In genomic region chr11:101692980-101693379, GRCh38 we compare ENCODE assay signal across 25 cellular contexts.
A peak's percentile ranks its signal among the peaks of the same experiment; 100 is the strongest.
DNase-seq lines count a peak whose midpoint lies in the region; ATAC-seq, FAIRE-seq and TF ChIP-seq lines count a peak whose summit lies in the region.
"Had no signal": no experiment of that assay in that cellular context is flagged by ENCODE, and none has a peak within 500 bp of the region (broad histone marks: within the 10 kb centered on the region; RNA-seq: fewer than 3 reads in every experiment).

No MANE protein-coding gene starts in this region.

- no peak for DNase-seq in HepG2 (ENCODE audit: low spot score)
- no peak for DNase-seq in right lobe of liver
- no peak for DNase-seq in K562 (ENCODE audit: extremely low read depth in 1 of 4, low spot score in 3 of 4)
- DNase-seq in activated T-helper 2 cell treated with anti-CD3 and anti-CD28 coated beads, Interferon-gamma antibody, Interleukin-2, Interleukin-4, amounts not matched to agents 10 μg/mL and 5 μg/mL and 100 μg/mL, durations not matched to agents 14 hours and 24 hours and 36 hours (ENCODE audit: low spot score): no peak
- DNase-seq in GM19240 (ENCODE audit: insufficient read length, low spot score): no peak
- DNase-seq: ACHN; BE2C; C1 segment of cervical spinal cord; CD4-positive, alpha-beta memory T cell; CD4-positive, CD25-positive, alpha-beta regulatory T cell; CD8-positive, alpha-beta memory T cell; COR-L47; DMS 273 treated with DMSO at 0.1 percent for 48 hours; DMS153; DMS53; DMS79; DND-41; EL; GDM1 had no signal

- TF ChIP-seq EP300 in HepG2 (IDR thresholded peaks at IDR 0.05; ENCODE audit: low read depth in 2 of 2, low read length in 2 of 2) (no peak), HepG2 (CRISPR knock-in tag; IDR thresholded peaks at IDR 0.05; ENCODE audit: borderline replicate concordance) (no peak), K562 (IDR thresholded peaks at IDR 0.05; ENCODE audit: low read length) (no peak)

- peaks cover 7% of the 10 kb centered on the region for H3K9me3 Mint-ChIP-seq in activated T-helper 2 cell treated with anti-CD3 and anti-CD28 coated beads, Interferon-gamma antibody, Interleukin-2, Interleukin-4, amounts not matched to agents 10 μg/mL and 5 μg/mL and 100 μg/mL, durations not matched to agents 14 hours and 24 hours and 36 hours

- CTCF ChIA-PET in HepG2 (lab: Yijun Ruan, JAX; ENCODE audit: low intra/inter-chr PET ratio, low total read pairs) (no interaction called here), K562 (lab: Yijun Ruan, JAX; ENCODE audit: low intra/inter-chr PET ratio) (no interaction called here)

- no peaks in the 10 kb centered on the region for H3K9me1 ChIP-seq in K562 (ENCODE audit: control insufficient read depth, insufficient read depth, low read length)

- H3K36me3 ChIP-seq in HepG2 (replicated peaks in 1 of 2; ENCODE audit: control insufficient read depth in 1 of 2, insufficient read depth in 2 of 2, low read length in 2 of 2): no peaks in the 10 kb centered on the region
- H3K36me3 ChIP-seq in right lobe of liver: no peaks in the 10 kb centered on the region
- no peaks in the 10 kb centered on the region for H3K36me3 ChIP-seq in K562 (ENCODE audit: control insufficient read depth, insufficient read depth, low read length)
- H3K36me3 ChIP-seq: BE2C, BLaER1 had no signal

- no peak overlapping the region for H3K4me3 Mint-ChIP-seq in activated T-helper 2 cell treated with anti-CD3 and anti-CD28 coated beads, Interferon-gamma antibody, Interleukin-2, Interleukin-4, amounts not matched to agents 10 μg/mL and 5 μg/mL and 100 μg/mL, durations not matched to agents 14 hours and 24 hours and 36 hours (ENCODE audit: low read depth)
- H3K4me3 Mint-ChIP-seq: CD14-positive monocyte; CD4-positive, alpha-beta memory T cell; CD4-positive, CD25-positive, alpha-beta regulatory T cell; CD8-positive, alpha-beta memory T cell had no signal

- TF ChIP-seq RAD21 in HepG2 (CRISPR knock-in tag; IDR thresholded peaks at IDR 0.05) (no peak), K562 (CRISPR knock-in tag; conservative IDR thresholded peaks at IDR 0.05 in 1 of 2, IDR thresholded peaks at IDR 0.05 in 1 of 2) (no peak)

- H3K27ac Mint-ChIP-seq in activated T-helper 2 cell treated with anti-CD3 and anti-CD28 coated beads, Interferon-gamma antibody, Interleukin-2, Interleukin-4, amounts not matched to agents 10 μg/mL and 5 μg/mL and 100 μg/mL, durations not matched to agents 14 hours and 24 hours and 36 hours: no peak overlapping the region
- H3K27ac Mint-ChIP-seq: CD14-positive monocyte; CD4-positive, alpha-beta memory T cell; CD4-positive, CD25-positive, alpha-beta regulatory T cell; CD8-positive, alpha-beta memory T cell had no signal

- H2AFZ ChIP-seq in HepG2 (ENCODE audit: low read length) (no peak overlapping the region), K562 (ENCODE audit: low read depth, low read length) (no peak overlapping the region)

- BruUV-seq in HepG2 (replicated peaks; lab: Mats Ljungman, UMichigan) (no TSS peak), K562 (replicated peaks; lab: Mats Ljungman, UMichigan) (no TSS peak)

- H3K4me2 ChIP-seq in HepG2 (ENCODE audit: low read depth, low read length) (no peak overlapping the region), K562 (ENCODE audit: insufficient read depth, low read length) (no peak overlapping the region)
- H3K4me2 ChIP-seq: BLaER1 had no signal

- WGBS in HepG2 (ENCODE audit: low lambda C conversion rate): 0% methylated on average over 1 of the region's 1 CpG
- WGBS in right lobe of liver (ENCODE audit: insufficient coverage, low coverage, low lambda C conversion rate, missing lambda C conversion rate): 20% methylated on average over 1 of the region's 1 CpG
- WGBS in K562 (ENCODE audit: insufficient coverage, low coverage, missing lambda C conversion rate): 0% methylated on average over 1 of the region's 1 CpG

- no peaks in the 10 kb centered on the region for H3K36me3 Mint-ChIP-seq in activated T-helper 2 cell treated with anti-CD3 and anti-CD28 coated beads, Interferon-gamma antibody, Interleukin-2, Interleukin-4, amounts not matched to agents 10 μg/mL and 5 μg/mL and 100 μg/mL, durations not matched to agents 14 hours and 24 hours and 36 hours (ENCODE audit: low read depth)
- H3K36me3 Mint-ChIP-seq: CD14-positive monocyte; CD4-positive, alpha-beta memory T cell; CD4-positive, CD25-positive, alpha-beta regulatory T cell; CD8-positive, alpha-beta memory T cell had no signal

- H3K9ac ChIP-seq in HepG2 (ENCODE audit: insufficient read depth, low read depth, low read length): no peak overlapping the region
- no peak overlapping the region for H3K9ac ChIP-seq in K562 (ENCODE audit: insufficient read depth in 1 of 2, low read depth in 2 of 2, low read length in 2 of 2)
- H3K9ac ChIP-seq: BLaER1 had no signal

- intact Hi-C loops in HepG2 (cut with micrococcal nuclease; ENCODE audit: unreplicated experiment): no loop called here
- intact Hi-C loops in right lobe of liver (cut with DNase I): no loop called here
- intact Hi-C loops in K562 (cut with micrococcal nuclease): no loop called here
- intact Hi-C loops in activated T-helper 2 cell treated with anti-CD3 and anti-CD28 coated beads, Interferon-gamma antibody, Interleukin-2, Interleukin-4, amounts not matched to agents 10 μg/mL and 5 μg/mL and 100 μg/mL, durations not matched to agents 14 hours and 24 hours and 36 hours (cut with micrococcal nuclease): no loop called here

- no peak for TF ChIP-seq POLR2A in HepG2 (IDR thresholded peaks at IDR 0.05; ENCODE audit: insufficient read depth in 1 of 2, low read depth in 2 of 2, low read length in 2 of 2)
- no peak for TF ChIP-seq POLR2A in right lobe of liver (IDR thresholded peaks at IDR 0.05)
- no peak for TF ChIP-seq POLR2A in K562 (conservative IDR thresholded peaks at IDR 0.05)

- H3K27me3 Mint-ChIP-seq in activated T-helper 2 cell treated with anti-CD3 and anti-CD28 coated beads, Interferon-gamma antibody, Interleukin-2, Interleukin-4, amounts not matched to agents 10 μg/mL and 5 μg/mL and 100 μg/mL, durations not matched to agents 14 hours and 24 hours and 36 hours (ENCODE audit: low read depth): no peaks in the 10 kb centered on the region
- H3K27me3 Mint-ChIP-seq: CD4-positive, alpha-beta memory T cell; CD4-positive, CD25-positive, alpha-beta regulatory T cell; CD8-positive, alpha-beta memory T cell had no signal

- ATAC-seq in HepG2 (no peak), right lobe of liver (no peak), K562 (no peak)
- ATAC-seq: GM12878 had no signal

- H3K27me3 ChIP-seq in HepG2 (ENCODE audit: control insufficient read depth in 1 of 2, insufficient read depth in 2 of 2, low read length in 2 of 2) (no peaks in the 10 kb centered on the region), right lobe of liver (no peaks in the 10 kb centered on the region), K562 (ENCODE audit: control insufficient read depth in 2 of 2, insufficient read depth in 2 of 2, low read length in 2 of 2) (no peaks in the 10 kb centered on the region)
- H3K27me3 ChIP-seq: BE2C, BLaER1 had no signal

- H3K79me2 ChIP-seq in HepG2 (ENCODE audit: insufficient read depth, low read length) (no peaks in the 10 kb centered on the region), K562 (ENCODE audit: control insufficient read depth, insufficient read depth, low read length) (no peaks in the 10 kb centered on the region)

- H4K20me1 ChIP-seq in HepG2 (ENCODE audit: insufficient read depth, low read length) (no peaks in the 10 kb centered on the region), K562 (replicated peaks; ENCODE audit: control insufficient read depth, insufficient read depth, low read length) (no peaks in the 10 kb centered on the region)
- H4K20me1 ChIP-seq: BLaER1 had no signal

- H3K9me3 ChIP-seq in HepG2 (ENCODE audit: low read length): no peaks in the 10 kb centered on the region
- no peaks in the 10 kb centered on the region for H3K9me3 ChIP-seq in right lobe of liver
- H3K9me3 ChIP-seq in K562 (replicated peaks; ENCODE audit: control insufficient read depth, insufficient read depth, low read depth, low read length): no peaks in the 10 kb centered on the region
- H3K9me3 ChIP-seq: BE2C, BLaER1 had no signal

- FAIRE-seq in HepG2 (lab: Jason Lieb, UNC) (no peak), K562 (lab: Jason Lieb, UNC) (no peak)
- FAIRE-seq: GM12878, GM12892, GM18507 had no signal

- H3K4me3 ChIP-seq in HepG2 (replicated peaks in 1 of 3; ENCODE audit: insufficient read depth in 1 of 3, low read depth in 2 of 3, low read length in 3 of 3) (no peak overlapping the region), right lobe of liver (no peak overlapping the region), K562 (no peak overlapping the region)
- H3K4me3 ChIP-seq: BLaER1, GM12878 had no signal

- no peaks in the 10 kb centered on the region for H3K4me1 Mint-ChIP-seq in activated T-helper 2 cell treated with anti-CD3 and anti-CD28 coated beads, Interferon-gamma antibody, Interleukin-2, Interleukin-4, amounts not matched to agents 10 μg/mL and 5 μg/mL and 100 μg/mL, durations not matched to agents 14 hours and 24 hours and 36 hours (ENCODE audit: low read depth)
- H3K4me1 Mint-ChIP-seq: CD14-positive monocyte; CD4-positive, alpha-beta memory T cell; CD4-positive, CD25-positive, alpha-beta regulatory T cell; CD8-positive, alpha-beta memory T cell had no signal

- TF ChIP-seq CTCF in HepG2 (CRISPR knock-in tag; IDR thresholded peaks at IDR 0.05) (no peak), right lobe of liver (IDR thresholded peaks at IDR 0.05) (no peak), K562 (IDR thresholded peaks at IDR 0.05 in 2 of 3, conservative IDR thresholded peaks at IDR 0.05 in 1 of 3; ENCODE audit: insufficient read depth in 2 of 3, low read depth in 1 of 3, low read length in 3 of 3) (no peak)

- in situ Hi-C loops in HepG2 (cut with HindIII; ENCODE audit: extremely low pct_ligation_motif_present, low pct_unique_long_range_greater_than_20kb): no loop called here
- in situ Hi-C loops in K562 (cut with MboI): no loop called here

- POLR2A ChIA-PET in HepG2 (lab: Yijun Ruan, JAX) (no interaction called here), K562 (lab: Yijun Ruan, JAX) (no interaction called here)

- H3K27ac ChIP-seq in HepG2 (ENCODE audit: extremely low read length, insufficient read depth, low read length) (no peak overlapping the region), right lobe of liver (no peak overlapping the region), K562 (ENCODE audit: extremely low read depth, low read depth, low read length) (no peak overlapping the region)
- H3K27ac ChIP-seq: 22Rv1, BLaER1 had no signal

- no peaks in the 10 kb centered on the region for H3K4me1 ChIP-seq in HepG2 (ENCODE audit: insufficient read depth, low read length)
- no peaks in the 10 kb centered on the region for H3K4me1 ChIP-seq in right lobe of liver
- no peaks in the 10 kb centered on the region for H3K4me1 ChIP-seq in K562 (replicated peaks in 1 of 2; ENCODE audit: control insufficient read depth in 2 of 2, insufficient read depth in 2 of 2, low read length in 2 of 2)
- H3K4me1 ChIP-seq: BE2C, BLaER1 had no signal

TF ChIP-seq in HepG2, 621 proteins besides CTCF, POLR2A, EP300 and RAD21 (continues in another document):
- peak; percentile 90 for TF ChIP-seq MAFF (IDR thresholded peaks at IDR 0.05; ENCODE audit: low read depth, low read length)
- no peak for TF ChIP-seq ZNF569 (CRISPR knock-in tag; IDR thresholded peaks at IDR 0.05; ENCODE audit: borderline replicate concordance)

TF ChIP-seq in K562, 482 proteins besides CTCF, POLR2A, EP300 and RAD21 (continues in another document):
- TF ChIP-seq CREM (IDR thresholded peaks at IDR 0.05; ENCODE audit: low read depth): no peak

Comparison
In these comparisons a context has a peak if more than half of its experiments do, and no peak if none do; other contexts are left out.
1. Of the 241 proteins assayed by ChIP-seq in both HepG2 and K562: peak only in HepG2: none; only in K562: MAFG; in both: MAFF and MAFK; in neither: 238.